ENCODE assay signal across 8 cellular contexts in genomic region chr1:54199765-54200518, GRCh38. TPM values are rescaled to one million over a fixed set of nuclear protein-coding genes. Genes with fewer than 3 reads are reported as not detected.
A peak's percentile ranks its signal among the peaks of the same experiment; 100 is the strongest.
DNase-seq lines count a peak whose midpoint lies in the region; ATAC-seq and TF ChIP-seq lines count a peak whose summit lies in the region.

CYB5RL (minus strand) TSS chr1:54200030; CDS start chr1:54195616, 4,414 bp downstream.
MRPL37 (plus strand) TSS chr1:54200167; CDS start chr1:54200244, 77 bp downstream.

- CTCF ChIA-PET in Panc1 (lab: Charles Lee): no interaction called here

- DNase-seq in DMS79 treated with DMSO at 0.1 percent for 48 hours (lab: John Stamatoyannopoulos, UW) (peak; percentile 99), Panc1 (ENCODE audit: low read depth, low spot score) (peak; percentile 94), esophagus squamous epithelium (lab: John Stamatoyannopoulos, UW) (peak; percentile 69)
- DNase-seq in activated T-cell treated with anti-CD3 and anti-CD28 coated beads, Interleukin-2, amount 50 U/mL, for 4 hours: peak; percentile 81
- peak; percentile 72 for DNase-seq in stimulated activated CD8-positive, alpha-beta memory T cell treated with anti-CD3 and anti-CD28 coated beads, Interleukin-7, amount 100 ng/mL, for 24 hours (ENCODE audit: low read depth)

- 0 to 3% methylated on average over 6 to 9 of the region's 51 CpGs for WGBS in esophagus squamous epithelium, 2 donors

- peak in 2 of 4 donors; percentile 39 to 52 for TF ChIP-seq POLR2A in esophagus squamous epithelium (IDR thresholded peaks at IDR 0.05)

- peak; percentile 98 for ATAC-seq in GM21786 (IDR thresholded peaks at IDR 0.05; ENCODE audit: unreplicated experiment)
- ATAC-seq in Panc1: peak; percentile 99
- peak; percentile 98 to 99 for ATAC-seq in activated T-cell treated with anti-CD3 and anti-CD28 coated beads, Interleukin-2, amount 50 U/mL, for 4 hours

- H3K4me3 ChIP-seq in KMS-11 (IDR thresholded peaks at IDR 0.05; ENCODE audit: insufficient read depth, low read depth, low read length) (peak within 1 kb of the TSS; percentile 64), Panc1 (ENCODE audit: low read depth in 2 of 2, low read length in 2 of 2) (peak within 1 kb of the TSS; percentile 91 to 93), esophagus squamous epithelium (peak within 1 kb of the TSS; percentile 59 to 100 (median 87)), muscle layer of duodenum (ENCODE audit: low read depth in 1 of 2, low read length in 2 of 2) (peak within 1 kb of the TSS; percentile 97 to 99)

- peaks cover 14% of the 10 kb centered on the region for H3K36me3 Mint-ChIP-seq in activated T-cell treated with anti-CD3 and anti-CD28 coated beads, Interleukin-2, amount 50 U/mL, for 4 hours (ENCODE audit: insufficient read depth)

- BruUV-seq in Panc1 (replicated peaks; lab: Mats Ljungman, UMichigan): no TSS peak

- POLR2A ChIA-PET in Panc1 (lab: Charles Lee): no interaction called here

- H3K79me2 ChIP-seq in KMS-11 (ENCODE audit: insufficient read depth, low read depth): peaks cover 41% of the 10 kb centered on the region

- H3K27me3 Mint-ChIP-seq in activated T-cell treated with anti-CD3 and anti-CD28 coated beads, Interleukin-2, amount 50 U/mL, for 4 hours (ENCODE audit: low read depth): no peaks in the 10 kb centered on the region

- H3K9me3 ChIP-seq in Panc1 (ENCODE audit: control insufficient read depth, insufficient read depth, low read depth, low read length) (no peaks in the 10 kb centered on the region), esophagus squamous epithelium (no peaks in the 10 kb centered on the region), muscle layer of duodenum (ENCODE audit: control insufficient read depth in 1 of 2, low read length in 2 of 2) (no peaks in the 10 kb centered on the region)

- no peaks in the 10 kb centered on the region for H3K27me3 ChIP-seq in KMS-11 (ENCODE audit: insufficient read depth, low read depth)
- no peaks in the 10 kb centered on the region for H3K27me3 ChIP-seq in Panc1 (ENCODE audit: control insufficient read depth, insufficient read depth, low read length)
- H3K27me3 ChIP-seq in esophagus squamous epithelium: no peaks in the 10 kb centered on the region
- H3K27me3 ChIP-seq in muscle layer of duodenum (ENCODE audit: low read depth, low read length): no peaks in the 10 kb centered on the region

- H4K20me1 ChIP-seq in KMS-11 (ENCODE audit: insufficient read depth): no peaks in the 10 kb centered on the region

- H2AFZ ChIP-seq in KMS-11 (ENCODE audit: low read depth): peak within 1 kb of the TSS; percentile 73

- H3K4me1 Mint-ChIP-seq in activated T-cell treated with anti-CD3 and anti-CD28 coated beads, Interleukin-2, amount 50 U/mL, for 4 hours (ENCODE audit: low read depth): peaks cover 36% of the 10 kb centered on the region

- peak within 1 kb of the TSS; percentile 81 for H3K9ac ChIP-seq in KMS-11

- in situ Hi-C loops in Panc1 (cut with HindIII; ENCODE audit: low pct_unique_long_range_greater_than_20kb, low sequenced_read_pairs): no loop called here

- H3K4me1 ChIP-seq in KMS-11 (ENCODE audit: low read depth, poor library complexity, severe bottlenecking): peaks cover 31% of the 10 kb centered on the region
- peaks cover 9% of the 10 kb centered on the region for H3K4me1 ChIP-seq in Panc1 (ENCODE audit: control insufficient read depth, insufficient read depth, low read length)
- H3K4me1 ChIP-seq in esophagus squamous epithelium: peaks cover 18 to 40% (median 19%) of the 10 kb centered on the region in 3 donors
- H3K4me1 ChIP-seq in muscle layer of duodenum (ENCODE audit: control insufficient read depth in 1 of 2, insufficient read depth in 2 of 2, low read length in 2 of 2): peaks cover 18 to 22% of the 10 kb centered on the region in 2 donors

- H3K9me3 Mint-ChIP-seq in activated T-cell treated with anti-CD3 and anti-CD28 coated beads, Interleukin-2, amount 50 U/mL, for 4 hours: no peaks in the 10 kb centered on the region

- H3K4me2 ChIP-seq in KMS-11: peak within 1 kb of the TSS; percentile 98

- H3K27ac ChIP-seq in KMS-11 (peak within 1 kb of the TSS; percentile 41; the same call in 1 of the 2 replicates), Panc1 (ENCODE audit: low read length) (peak within 1 kb of the TSS; percentile 95), esophagus squamous epithelium (peak within 1 kb of the TSS; percentile 82 to 93 (median 84)), muscle layer of duodenum (ENCODE audit: low read length) (peak within 1 kb of the TSS; percentile 60)

- H3K36me3 ChIP-seq in KMS-11 (ENCODE audit: insufficient read depth): peaks cover 3% of the 10 kb centered on the region; the same call in 1 of the 2 replicates
- no peaks in the 10 kb centered on the region; the same call in 1 of the 2 replicates for H3K36me3 ChIP-seq in Panc1 (ENCODE audit: control insufficient read depth, insufficient read depth, low read length)
- peaks cover 1 to 43% (median 6%) of the 10 kb centered on the region in 3 donors for H3K36me3 ChIP-seq in esophagus squamous epithelium
- peaks cover 11 to 20% of the 10 kb centered on the region in 2 donors for H3K36me3 ChIP-seq in muscle layer of duodenum (ENCODE audit: control insufficient read depth in 1 of 2, insufficient read depth in 2 of 2, low read length in 2 of 2)

- intact Hi-C loops in Panc1 (cut with micrococcal nuclease; ENCODE audit: unreplicated experiment) (no loop called here), esophagus squamous epithelium (cut with DNase I) (no loop called here)

- no peak for TF ChIP-seq CTCF in KMS-11 (conservative IDR thresholded peaks at IDR 0.05; ENCODE audit: low read depth, low read length)
- TF ChIP-seq CTCF in Panc1 (IDR thresholded peaks at IDR 0.05): no peak
- TF ChIP-seq CTCF in esophagus squamous epithelium (IDR thresholded peaks at IDR 0.05): peak in 1 of 6 experiments; percentile 18

- H3K4me3 Mint-ChIP-seq in activated T-cell treated with anti-CD3 and anti-CD28 coated beads, Interleukin-2, amount 50 U/mL, for 4 hours: peak within 1 kb of the TSS; percentile 94

RNA-seq across cellular contexts. Expression of gene CYB5RL, which starts in this region (rescaled TPM):
- total RNA-seq in Panc1 (2021; ENCODE audit: unreplicated experiment): 19.4 TPM
- polyA plus RNA-seq in Panc1 (2012; ENCODE audit: insufficient read length): 10.6 TPM
- total RNA-seq in activated T-cell treated with anti-CD3 and anti-CD28 coated beads, Interleukin-2, amount 50 U/mL, for 4 hours: 1 to 10 TPM; 7.2 to 8.3 (median 7.7) TPM
- 1 to 10 TPM; 2.2 to 4.7 (median 3.0) TPM for total RNA-seq in esophagus squamous epithelium

RNA-seq across cellular contexts. Expression of gene MRPL37, which starts in this region (rescaled TPM):
- total RNA-seq in Panc1 (2021; ENCODE audit: unreplicated experiment) (138 TPM), esophagus squamous epithelium (100 to 1,000 TPM in 1 of 4 donors, 10 to 100 TPM in 3; 63.1 to 101 (median 79.3) TPM)
- polyA plus RNA-seq in Panc1 (2012; ENCODE audit: insufficient read length): 106 TPM
- 100 to 1,000 TPM; 172 to 194 (median 185) TPM for total RNA-seq in activated T-cell treated with anti-CD3 and anti-CD28 coated beads, Interleukin-2, amount 50 U/mL, for 4 hours

Comparison
In these comparisons a context has a peak if more than half of its experiments do, and no peak if none do; other contexts are left out.
1. Peak in every context shown above with its lines: DNase-seq, ATAC-seq, H3K4me3 ChIP-seq and H3K27ac ChIP-seq.
2. H3K27ac ChIP-seq: peak in every context shown above with its lines; median percentile 95 in Panc1; 84 in esophagus squamous epithelium; 60 in muscle layer of duodenum; 41 in KMS-11.